In genomic region chr2:175400975-175401374, GRCh38 we compare ENCODE assay signal across 34 cellular contexts.
"Had no signal": no experiment of that assay in that cellular context is flagged by ENCODE, and none has a peak within 500 bp of the region (broad histone marks: within the 10 kb centered on the region; RNA-seq: fewer than 3 reads in every experiment).

No MANE protein-coding gene starts in this region.

- H3K4me3 Mint-ChIP-seq: activated B cell treated with CpG ODN at 0.5 μM for 24 hours; activated CD4-positive, alpha-beta memory T cell treated with anti-CD3 and anti-CD28 coated beads for 36 hours; activated CD4-positive, alpha-beta T cell treated with anti-CD3 and anti-CD28 coated beads, Interleukin-2, amount 10 ng/mL, durations not matched to agents 24 days and 14 days; activated CD8-positive, alpha-beta memory T cell treated with anti-CD3 and anti-CD28 coated beads, Interleukin-2, amount 10 ng/mL, durations not matched to agents 7 days and 5 days; activated CD8-positive, alpha-beta T cell treated with anti-CD3 and anti-CD28 coated beads, Interleukin-2, amount 10 ng/mL, durations not matched to agents 7 days and 5 days; activated naive CD8-positive, alpha-beta T cell; activated T-helper 17 cell treated with anti-CD3 and anti-CD28 coated beads, Interleukin-2, amount 50 U/mL, for 72 hours; central memory CD8-positive, alpha-beta T cell; dendritic cell treated with granulocyte-macrophage colony-stimulating factor and Interleukin-4, amounts not matched to agents 40 ng/mL and 50 ng/mL, for 4 days; endodermal cell; T-helper 17 cell; T-helper 2 cell treated with Interferon-gamma antibody and Interleukin-4, amounts not matched to agents 5 μg/mL and 100 μg/mL, for 36 hours had no signal

- H3K9me3 Mint-ChIP-seq: activated CD4-positive, alpha-beta memory T cell treated with anti-CD3 and anti-CD28 coated beads for 36 hours; activated CD4-positive, alpha-beta T cell treated with anti-CD3 and anti-CD28 coated beads, Interleukin-2, amount 10 ng/mL, durations not matched to agents 24 days and 14 days; activated T-helper 17 cell treated with anti-CD3 and anti-CD28 coated beads, Interleukin-2, amount 50 U/mL, for 72 hours; central memory CD8-positive, alpha-beta T cell; dendritic cell treated with granulocyte-macrophage colony-stimulating factor and Interleukin-4, amounts not matched to agents 40 ng/mL and 50 ng/mL, for 4 days; endodermal cell; T-helper 2 cell treated with Interferon-gamma antibody and Interleukin-4, amounts not matched to agents 5 μg/mL and 100 μg/mL, for 36 hours had no signal

- FAIRE-seq: astrocyte, bronchial epithelial cell, frontal cortex had no signal

- ATAC-seq: activated CD4-positive, CD25-positive, alpha-beta regulatory T cell treated with anti-CD3 and anti-CD28 coated beads, Interleukin-2, amount 50 U/mL, for 24 hours; activated CD8-positive, alpha-beta memory T cell treated with anti-CD3 and anti-CD28 coated beads, Interleukin-2, amount 10 ng/mL, durations not matched to agents 7 days and 5 days; activated CD8-positive, alpha-beta T cell treated with anti-CD3 and anti-CD28 coated beads, Interleukin-2, amount 10 ng/mL, durations not matched to agents 7 days and 5 days; activated T-helper 17 cell treated with anti-CD3 and anti-CD28 coated beads, Interleukin-2, amount 50 U/mL, for 72 hours; esophagus mucosa; T-helper 17 cell had no signal

- DNase-seq: activated B cell treated with CpG ODN at 0.5 μM for 24 hours; activated CD4-positive, alpha-beta memory T cell treated with anti-CD3 and anti-CD28 coated beads for 36 hours; activated CD4-positive, alpha-beta T cell treated with anti-CD3 and anti-CD28 coated beads, Interleukin-2, amount 10 ng/mL, durations not matched to agents 24 days and 14 days; activated CD8-positive, alpha-beta memory T cell treated with anti-CD3 and anti-CD28 coated beads, Interleukin-2, amount 10 ng/mL, durations not matched to agents 7 days and 5 days; activated CD8-positive, alpha-beta memory T cell treated with anti-CD3 and anti-CD28 coated beads, Interleukin-2, amount 50 U/mL, for 4 hours; activated CD8-positive, alpha-beta T cell treated with anti-CD3 and anti-CD28 coated beads, Interleukin-2, amount 10 ng/mL, durations not matched to agents 7 days and 5 days; activated effector memory CD4-positive, alpha-beta T cell treated with Interleukin-2 at 50 U/mL for 16 hours; activated gamma-delta T cell treated with Interleukin-2 at 50 U/mL for 16 hours; activated naive CD4-positive, alpha-beta T cell treated with anti-CD3 and anti-CD28 coated beads, Interleukin-2, amount 50 U/mL, for 16 hours; activated naive CD4-positive, alpha-beta T cell treated with Interleukin-2 at 50 U/mL for 16 hours; activated T-cell treated with anti-CD3 and anti-CD28 coated beads, Interleukin-2, amount 50 U/mL, for 1 hour; amniotic stem cell; anterior cingulate cortex; brain microvascular endothelial cell; dorsolateral prefrontal cortex; effector memory CD4-positive, alpha-beta T cell; endodermal cell; foreskin fibroblast; head of caudate nucleus; T-helper 1 cell; T-helper 17 cell; T1000; WERI-Rb-1 had no signal

- H3K27me3 ChIP-seq: brain microvascular endothelial cell had no signal

- H3K27ac ChIP-seq: brain microvascular endothelial cell, coronary artery, dorsolateral prefrontal cortex, WERI-Rb-1 had no signal

- H3K27ac Mint-ChIP-seq: activated B cell treated with CpG ODN at 0.5 μM for 24 hours; activated CD4-positive, alpha-beta memory T cell treated with anti-CD3 and anti-CD28 coated beads for 36 hours; activated CD4-positive, alpha-beta T cell treated with anti-CD3 and anti-CD28 coated beads, Interleukin-2, amount 10 ng/mL, durations not matched to agents 24 days and 14 days; activated CD8-positive, alpha-beta memory T cell treated with anti-CD3 and anti-CD28 coated beads, Interleukin-2, amount 10 ng/mL, durations not matched to agents 7 days and 5 days; activated CD8-positive, alpha-beta T cell treated with anti-CD3 and anti-CD28 coated beads, Interleukin-2, amount 10 ng/mL, durations not matched to agents 7 days and 5 days; activated naive CD8-positive, alpha-beta T cell; activated T-helper 17 cell treated with anti-CD3 and anti-CD28 coated beads, Interleukin-2, amount 50 U/mL, for 72 hours; dendritic cell treated with granulocyte-macrophage colony-stimulating factor and Interleukin-4, amounts not matched to agents 40 ng/mL and 50 ng/mL, for 4 days; endodermal cell; T-helper 17 cell; T-helper 2 cell treated with Interferon-gamma antibody and Interleukin-4, amounts not matched to agents 5 μg/mL and 100 μg/mL, for 36 hours had no signal

- H3K36me3 Mint-ChIP-seq: activated CD4-positive, alpha-beta memory T cell treated with anti-CD3 and anti-CD28 coated beads for 36 hours; activated CD8-positive, alpha-beta memory T cell treated with anti-CD3 and anti-CD28 coated beads, Interleukin-2, amount 10 ng/mL, durations not matched to agents 7 days and 5 days; activated naive CD8-positive, alpha-beta T cell had no signal

- H3K27me3 Mint-ChIP-seq: activated B cell treated with CpG ODN at 0.5 μM for 24 hours; dendritic cell treated with granulocyte-macrophage colony-stimulating factor and Interleukin-4, amounts not matched to agents 40 ng/mL and 50 ng/mL, for 4 days had no signal

- H3K4me1 Mint-ChIP-seq: activated B cell treated with CpG ODN at 0.5 μM for 24 hours; activated T-helper 17 cell treated with anti-CD3 and anti-CD28 coated beads, Interleukin-2, amount 50 U/mL, for 72 hours; central memory CD8-positive, alpha-beta T cell; endodermal cell; T-helper 17 cell had no signal

- H3K36me3 ChIP-seq: brain microvascular endothelial cell, WERI-Rb-1 had no signal

- H3K4me3 ChIP-seq: coronary artery, dorsolateral prefrontal cortex had no signal
